Comparison of ENCODE assay signal across 1 cellular context in the genomic region with DNA sequence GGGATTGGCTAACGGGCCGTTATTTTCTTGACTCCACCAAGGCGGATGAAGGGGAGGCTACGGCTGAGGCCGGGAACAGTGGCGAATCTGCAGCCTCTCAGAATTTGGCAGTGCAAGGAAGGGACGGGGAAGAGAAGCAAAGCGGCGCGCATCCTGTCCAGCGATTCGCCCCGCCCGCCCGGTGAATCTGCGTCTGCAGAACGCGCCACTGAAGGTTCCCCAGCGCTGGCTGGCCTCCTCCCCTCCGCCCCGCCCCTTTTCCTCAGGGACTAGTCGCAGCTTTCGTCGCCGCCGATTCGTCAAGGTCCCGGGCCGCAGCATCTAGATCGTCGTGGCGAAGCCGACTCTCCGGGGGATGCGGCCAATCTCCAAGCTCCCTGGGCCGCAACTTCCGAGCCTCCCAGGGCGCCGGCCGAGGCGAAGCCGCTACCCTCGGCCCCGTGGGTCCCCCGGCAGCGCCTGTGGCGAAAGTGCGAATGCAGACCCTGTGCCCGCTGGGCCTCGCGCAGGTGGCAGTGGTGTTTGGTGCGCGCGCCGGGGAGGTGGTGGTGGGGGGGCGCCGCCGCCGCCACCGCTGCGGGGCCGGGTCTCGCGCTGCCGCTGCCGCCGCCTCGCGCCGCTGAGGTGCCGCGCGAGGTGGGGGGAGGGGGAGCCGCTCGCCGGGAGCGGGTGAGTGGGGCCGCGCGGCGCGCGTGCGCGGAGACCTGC.
TF ChIP-seq lines count a peak whose summit lies in the region.

A gene (plus strand): TSS at position 299 of the 708 bp plus-strand sequence. CDS start 978 bp downstream, outside the sequence.

TF ChIP-seq in K562, 482 proteins besides CTCF, POLR2A, EP300 and RAD21 (continued from another document and continues in another):
- TF ChIP-seq, protein P1, sequence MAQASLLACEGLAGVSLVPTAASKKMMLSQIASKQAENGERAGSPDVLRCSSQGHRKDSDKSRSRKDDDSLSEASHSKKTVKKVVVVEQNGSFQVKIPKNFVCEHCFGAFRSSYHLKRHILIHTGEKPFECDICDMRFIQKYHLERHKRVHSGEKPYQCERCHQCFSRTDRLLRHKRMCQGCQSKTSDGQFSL (CRISPR knock-in tag; IDR thresholded peaks at IDR 0.05) = peak; percentile 99
- TF ChIP-seq, protein P1 (tag; IDR thresholded peaks at IDR 0.05) = peak in 1 of 2 experiments; percentile 99; a peak in 2 of 4 replicates
- TF ChIP-seq CEBPB (tag; IDR thresholded peaks at IDR 0.05) = no peak
- TF ChIP-seq, protein P2, sequence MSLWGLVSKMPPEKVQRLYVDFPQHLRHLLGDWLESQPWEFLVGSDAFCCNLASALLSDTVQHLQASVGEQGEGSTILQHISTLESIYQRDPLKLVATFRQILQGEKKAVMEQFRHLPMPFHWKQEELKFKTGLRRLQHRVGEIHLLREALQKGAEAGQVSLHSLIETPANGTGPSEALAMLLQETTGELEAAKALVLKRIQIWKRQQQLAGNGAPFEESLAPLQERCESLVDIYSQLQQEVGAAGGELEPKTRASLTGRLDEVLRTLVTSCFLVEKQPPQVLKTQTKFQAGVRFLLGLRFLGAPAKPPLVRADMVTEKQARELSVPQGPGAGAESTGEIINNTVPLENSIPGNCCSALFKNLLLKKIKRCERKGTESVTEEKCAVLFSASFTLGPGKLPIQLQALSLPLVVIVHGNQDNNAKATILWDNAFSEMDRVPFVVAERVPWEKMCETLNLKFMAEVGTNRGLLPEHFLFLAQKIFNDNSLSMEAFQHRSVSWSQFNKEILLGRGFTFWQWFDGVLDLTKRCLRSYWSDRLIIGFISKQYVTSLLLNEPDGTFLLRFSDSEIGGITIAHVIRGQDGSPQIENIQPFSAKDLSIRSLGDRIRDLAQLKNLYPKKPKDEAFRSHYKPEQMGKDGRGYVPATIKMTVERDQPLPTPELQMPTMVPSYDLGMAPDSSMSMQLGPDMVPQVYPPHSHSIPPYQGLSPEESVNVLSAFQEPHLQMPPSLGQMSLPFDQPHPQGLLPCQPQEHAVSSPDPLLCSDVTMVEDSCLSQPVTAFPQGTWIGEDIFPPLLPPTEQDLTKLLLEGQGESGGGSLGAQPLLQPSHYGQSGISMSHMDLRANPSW (CRISPR knock-in tag; IDR thresholded peaks at IDR 0.05) = no peak
- TF ChIP-seq, protein P3, sequence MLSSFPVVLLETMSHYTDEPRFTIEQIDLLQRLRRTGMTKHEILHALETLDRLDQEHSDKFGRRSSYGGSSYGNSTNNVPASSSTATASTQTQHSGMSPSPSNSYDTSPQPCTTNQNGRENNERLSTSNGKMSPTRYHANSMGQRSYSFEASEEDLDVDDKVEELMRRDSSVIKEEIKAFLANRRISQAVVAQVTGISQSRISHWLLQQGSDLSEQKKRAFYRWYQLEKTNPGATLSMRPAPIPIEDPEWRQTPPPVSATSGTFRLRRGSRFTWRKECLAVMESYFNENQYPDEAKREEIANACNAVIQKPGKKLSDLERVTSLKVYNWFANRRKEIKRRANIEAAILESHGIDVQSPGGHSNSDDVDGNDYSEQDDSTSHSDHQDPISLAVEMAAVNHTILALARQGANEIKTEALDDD (IDR thresholded peaks at IDR 0.05) = no peak
- TF ChIP-seq, protein P4, sequence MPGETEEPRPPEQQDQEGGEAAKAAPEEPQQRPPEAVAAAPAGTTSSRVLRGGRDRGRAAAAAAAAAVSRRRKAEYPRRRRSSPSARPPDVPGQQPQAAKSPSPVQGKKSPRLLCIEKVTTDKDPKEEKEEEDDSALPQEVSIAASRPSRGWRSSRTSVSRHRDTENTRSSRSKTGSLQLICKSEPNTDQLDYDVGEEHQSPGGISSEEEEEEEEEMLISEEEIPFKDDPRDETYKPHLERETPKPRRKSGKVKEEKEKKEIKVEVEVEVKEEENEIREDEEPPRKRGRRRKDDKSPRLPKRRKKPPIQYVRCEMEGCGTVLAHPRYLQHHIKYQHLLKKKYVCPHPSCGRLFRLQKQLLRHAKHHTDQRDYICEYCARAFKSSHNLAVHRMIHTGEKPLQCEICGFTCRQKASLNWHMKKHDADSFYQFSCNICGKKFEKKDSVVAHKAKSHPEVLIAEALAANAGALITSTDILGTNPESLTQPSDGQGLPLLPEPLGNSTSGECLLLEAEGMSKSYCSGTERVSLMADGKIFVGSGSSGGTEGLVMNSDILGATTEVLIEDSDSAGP (CRISPR knock-in tag; IDR thresholded peaks at IDR 0.05) = no peak
- no peak for TF ChIP-seq MEF2D (tag; conservative IDR thresholded peaks at IDR 0.05; ENCODE audit: low read depth)
- TF ChIP-seq, protein P5, sequence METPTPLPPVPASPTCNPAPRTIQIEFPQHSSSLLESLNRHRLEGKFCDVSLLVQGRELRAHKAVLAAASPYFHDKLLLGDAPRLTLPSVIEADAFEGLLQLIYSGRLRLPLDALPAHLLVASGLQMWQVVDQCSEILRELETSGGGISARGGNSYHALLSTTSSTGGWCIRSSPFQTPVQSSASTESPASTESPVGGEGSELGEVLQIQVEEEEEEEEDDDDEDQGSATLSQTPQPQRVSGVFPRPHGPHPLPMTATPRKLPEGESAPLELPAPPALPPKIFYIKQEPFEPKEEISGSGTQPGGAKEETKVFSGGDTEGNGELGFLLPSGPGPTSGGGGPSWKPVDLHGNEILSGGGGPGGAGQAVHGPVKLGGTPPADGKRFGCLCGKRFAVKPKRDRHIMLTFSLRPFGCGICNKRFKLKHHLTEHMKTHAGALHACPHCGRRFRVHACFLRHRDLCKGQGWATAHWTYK (CRISPR knock-in tag; IDR thresholded peaks at IDR 0.05) = peak; percentile 69; the same call in 1 of the 2 replicates
- no peak for TF ChIP-seq ZSCAN32 (CRISPR knock-in tag; IDR thresholded peaks at IDR 0.05)
- TF ChIP-seq KDM4B (IDR thresholded peaks at IDR 0.05; ENCODE audit: borderline replicate concordance in 2 of 2, low read depth in 1 of 2) = peak in 1 of 2 experiments; percentile 44; a peak in 1 of 4 replicates
- no peak for TF ChIP-seq ZNF316 (IDR thresholded peaks at IDR 0.05)
- no peak for TF ChIP-seq ZBTB7A (IDR thresholded peaks at IDR 0.05; ENCODE audit: borderline replicate concordance, control insufficient read depth, low read depth, low read length)
- peak; percentile 10; the same call in 1 of the 2 replicates for TF ChIP-seq NR3C1 (CRISPR knock-in tag; IDR thresholded peaks at IDR 0.05)
- TF ChIP-seq ZNF12 (CRISPR knock-in tag; IDR thresholded peaks at IDR 0.05) = no peak
- TF ChIP-seq, protein P6, sequence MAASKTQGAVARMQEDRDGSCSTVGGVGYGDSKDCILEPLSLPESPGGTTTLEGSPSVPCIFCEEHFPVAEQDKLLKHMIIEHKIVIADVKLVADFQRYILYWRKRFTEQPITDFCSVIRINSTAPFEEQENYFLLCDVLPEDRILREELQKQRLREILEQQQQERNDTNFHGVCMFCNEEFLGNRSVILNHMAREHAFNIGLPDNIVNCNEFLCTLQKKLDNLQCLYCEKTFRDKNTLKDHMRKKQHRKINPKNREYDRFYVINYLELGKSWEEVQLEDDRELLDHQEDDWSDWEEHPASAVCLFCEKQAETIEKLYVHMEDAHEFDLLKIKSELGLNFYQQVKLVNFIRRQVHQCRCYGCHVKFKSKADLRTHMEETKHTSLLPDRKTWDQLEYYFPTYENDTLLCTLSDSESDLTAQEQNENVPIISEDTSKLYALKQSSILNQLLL (CRISPR knock-in tag; IDR thresholded peaks at IDR 0.05; ENCODE audit: borderline replicate concordance) = no peak
- TF ChIP-seq, protein P7, sequence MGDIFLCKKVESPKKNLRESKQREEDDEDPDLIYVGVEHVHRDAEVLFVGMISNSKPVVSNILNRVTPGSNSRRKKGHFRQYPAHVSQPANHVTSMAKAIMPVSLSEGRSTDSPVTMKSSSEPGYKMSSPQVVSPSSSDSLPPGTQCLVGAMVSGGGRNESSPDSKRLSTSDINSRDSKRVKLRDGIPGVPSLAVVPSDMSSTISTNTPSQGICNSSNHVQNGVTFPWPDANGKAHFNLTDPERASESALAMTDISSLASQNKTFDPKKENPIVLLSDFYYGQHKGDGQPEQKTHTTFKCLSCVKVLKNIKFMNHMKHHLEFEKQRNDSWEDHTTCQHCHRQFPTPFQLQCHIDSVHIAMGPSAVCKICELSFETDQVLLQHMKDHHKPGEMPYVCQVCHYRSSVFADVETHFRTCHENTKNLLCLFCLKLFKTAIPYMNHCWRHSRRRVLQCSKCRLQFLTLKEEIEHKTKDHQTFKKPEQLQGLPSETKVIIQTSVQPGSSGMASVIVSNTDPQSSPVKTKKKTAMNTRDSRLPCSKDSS (IDR thresholded peaks at IDR 0.05; ENCODE audit: low read depth, partially characterized antibody) = no peak
- TF ChIP-seq YBX1 (IDR thresholded peaks at IDR 0.05) = no peak
- TF ChIP-seq ELF1 (tag; IDR thresholded peaks at IDR 0.05) = peak; percentile 68
- TF ChIP-seq ZNF76 (CRISPR knock-in tag; IDR thresholded peaks at IDR 0.05; ENCODE audit: borderline replicate concordance) = no peak
- TF ChIP-seq, protein P8, sequence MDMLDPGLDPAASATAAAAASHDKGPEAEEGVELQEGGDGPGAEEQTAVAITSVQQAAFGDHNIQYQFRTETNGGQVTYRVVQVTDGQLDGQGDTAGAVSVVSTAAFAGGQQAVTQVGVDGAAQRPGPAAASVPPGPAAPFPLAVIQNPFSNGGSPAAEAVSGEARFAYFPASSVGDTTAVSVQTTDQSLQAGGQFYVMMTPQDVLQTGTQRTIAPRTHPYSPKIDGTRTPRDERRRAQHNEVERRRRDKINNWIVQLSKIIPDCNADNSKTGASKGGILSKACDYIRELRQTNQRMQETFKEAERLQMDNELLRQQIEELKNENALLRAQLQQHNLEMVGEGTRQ (CRISPR knock-in tag; IDR thresholded peaks at IDR 0.05) = no peak
- no peak for TF ChIP-seq SMAD2 (IDR thresholded peaks at IDR 0.05; ENCODE audit: low read depth, low read length)
- TF ChIP-seq, protein P9, sequence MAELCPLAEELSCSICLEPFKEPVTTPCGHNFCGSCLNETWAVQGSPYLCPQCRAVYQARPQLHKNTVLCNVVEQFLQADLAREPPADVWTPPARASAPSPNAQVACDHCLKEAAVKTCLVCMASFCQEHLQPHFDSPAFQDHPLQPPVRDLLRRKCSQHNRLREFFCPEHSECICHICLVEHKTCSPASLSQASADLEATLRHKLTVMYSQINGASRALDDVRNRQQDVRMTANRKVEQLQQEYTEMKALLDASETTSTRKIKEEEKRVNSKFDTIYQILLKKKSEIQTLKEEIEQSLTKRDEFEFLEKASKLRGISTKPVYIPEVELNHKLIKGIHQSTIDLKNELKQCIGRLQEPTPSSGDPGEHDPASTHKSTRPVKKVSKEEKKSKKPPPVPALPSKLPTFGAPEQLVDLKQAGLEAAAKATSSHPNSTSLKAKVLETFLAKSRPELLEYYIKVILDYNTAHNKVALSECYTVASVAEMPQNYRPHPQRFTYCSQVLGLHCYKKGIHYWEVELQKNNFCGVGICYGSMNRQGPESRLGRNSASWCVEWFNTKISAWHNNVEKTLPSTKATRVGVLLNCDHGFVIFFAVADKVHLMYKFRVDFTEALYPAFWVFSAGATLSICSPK (IDR thresholded peaks at IDR 0.05; ENCODE audit: borderline replicate concordance) = no peak
- TF ChIP-seq HDAC8 (tag; IDR thresholded peaks at IDR 0.05) = no peak
- TF ChIP-seq, protein P10, sequence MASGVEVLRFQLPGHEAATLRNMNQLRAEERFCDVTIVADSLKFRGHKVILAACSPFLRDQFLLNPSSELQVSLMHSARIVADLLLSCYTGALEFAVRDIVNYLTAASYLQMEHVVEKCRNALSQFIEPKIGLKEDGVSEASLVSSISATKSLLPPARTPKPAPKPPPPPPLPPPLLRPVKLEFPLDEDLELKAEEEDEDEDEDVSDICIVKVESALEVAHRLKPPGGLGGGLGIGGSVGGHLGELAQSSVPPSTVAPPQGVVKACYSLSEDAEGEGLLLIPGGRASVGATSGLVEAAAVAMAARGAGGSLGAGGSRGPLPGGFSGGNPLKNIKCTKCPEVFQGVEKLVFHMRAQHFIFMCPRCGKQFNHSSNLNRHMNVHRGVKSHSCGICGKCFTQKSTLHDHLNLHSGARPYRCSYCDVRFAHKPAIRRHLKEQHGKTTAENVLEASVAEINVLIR (CRISPR knock-in tag; IDR thresholded peaks at IDR 0.05) = peak; percentile 77
- TF ChIP-seq NR2C1 (IDR thresholded peaks at IDR 0.05) = peak; percentile 77
- peak; percentile 52 for TF ChIP-seq NR2C1 (tag; IDR thresholded peaks at IDR 0.05)
- TF ChIP-seq CHD1 (IDR thresholded peaks at IDR 0.05; ENCODE audit: low read length) = no peak
- no peak for TF ChIP-seq CREBBP (IDR thresholded peaks at IDR 0.05; ENCODE audit: low read depth, low read length)
- TF ChIP-seq ZNF586 (CRISPR knock-in tag; conservative IDR thresholded peaks at IDR 0.05) = no peak
- TF ChIP-seq NFATC3 (IDR thresholded peaks at IDR 0.05) = no peak
- peak; percentile 22; the same call in 1 of the 2 replicates for TF ChIP-seq ZNF583 (CRISPR knock-in tag; IDR thresholded peaks at IDR 0.05)
- no peak for TF ChIP-seq ZBTB8A (IDR thresholded peaks at IDR 0.05; ENCODE audit: partially characterized antibody)
- TF ChIP-seq, protein P11, sequence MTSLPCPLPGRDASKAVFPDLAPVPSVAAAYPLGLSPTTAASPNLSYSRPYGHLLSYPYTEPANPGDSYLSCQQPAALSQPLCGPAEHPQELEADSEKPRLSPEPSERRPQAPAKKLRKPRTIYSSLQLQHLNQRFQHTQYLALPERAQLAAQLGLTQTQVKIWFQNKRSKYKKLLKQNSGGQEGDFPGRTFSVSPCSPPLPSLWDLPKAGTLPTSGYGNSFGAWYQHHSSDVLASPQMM (CRISPR knock-in tag; IDR thresholded peaks at IDR 0.05) = no peak
- no peak for TF ChIP-seq CSDE1 (IDR thresholded peaks at IDR 0.05)
- TF ChIP-seq, protein P12, sequence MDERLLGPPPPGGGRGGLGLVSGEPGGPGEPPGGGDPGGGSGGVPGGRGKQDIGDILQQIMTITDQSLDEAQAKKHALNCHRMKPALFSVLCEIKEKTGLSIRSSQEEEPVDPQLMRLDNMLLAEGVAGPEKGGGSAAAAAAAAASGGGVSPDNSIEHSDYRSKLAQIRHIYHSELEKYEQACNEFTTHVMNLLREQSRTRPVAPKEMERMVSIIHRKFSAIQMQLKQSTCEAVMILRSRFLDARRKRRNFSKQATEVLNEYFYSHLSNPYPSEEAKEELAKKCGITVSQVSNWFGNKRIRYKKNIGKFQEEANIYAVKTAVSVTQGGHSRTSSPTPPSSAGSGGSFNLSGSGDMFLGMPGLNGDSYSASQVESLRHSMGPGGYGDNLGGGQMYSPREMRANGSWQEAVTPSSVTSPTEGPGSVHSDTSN (CRISPR knock-in tag; IDR thresholded peaks at IDR 0.05; ENCODE audit: low read depth) = no peak
- TF ChIP-seq, protein P12 (tag; conservative IDR thresholded peaks at IDR 0.05; ENCODE audit: low read depth) = no peak
- no peak for TF ChIP-seq JUNB (CRISPR knock-in tag; conservative IDR thresholded peaks at IDR 0.05)
- no peak for TF ChIP-seq IFI16 (CRISPR knock-in tag; IDR thresholded peaks at IDR 0.05)
- TF ChIP-seq HDAC6 (IDR thresholded peaks at IDR 0.05; ENCODE audit: low read depth, low read length) = no peak
- TF ChIP-seq ZNF239 (CRISPR knock-in tag; IDR thresholded peaks at IDR 0.05) = no peak
- TF ChIP-seq EHMT2 (IDR thresholded peaks at IDR 0.05) = no peak
- no peak for TF ChIP-seq SMARCE1 (IDR thresholded peaks at IDR 0.05)
- peak; percentile 67 for TF ChIP-seq HMGN3 (IDR thresholded peaks at IDR 0.05; ENCODE audit: borderline replicate concordance, extremely low read depth, insufficient read length, low read depth, low read length)
